ENCODE assay signal across 7 cellular contexts in genomic region chr17:43369986-43370385, GRCh38. TPM values are rescaled to one million over a fixed set of nuclear protein-coding genes. Genes with fewer than 3 reads are reported as not detected.
DNase-seq lines count a peak whose midpoint lies in the region; ATAC-seq and TF ChIP-seq lines count a peak whose summit lies in the region.

No MANE protein-coding gene starts in this region.

- H3K23ac ChIP-seq in IMR-90 (ENCODE audit: low read depth, low read length) = peak overlapping the region; percentile 31; the same call in 1 of the 2 replicates

- peak overlapping the region; percentile 23 for H2BK5ac ChIP-seq in IMR-90 (ENCODE audit: low read depth, low read length, poor library complexity, severe bottlenecking)

- POLR2A ChIA-PET in IMR-90 (lab: Charles Lee; ENCODE audit: unreplicated experiment) = no interaction called here
- POLR2A ChIA-PET in HEK293T (lab: Yijun Ruan, JAX) = interaction anchor here (1.1 to 5.7 kb wide), 8 partner anchors 9 to 200 kb away, joined by 3 to 244 read pairs (median 86); partner anchors contain the start of genes ARL4D and DHX8

- no peak overlapping the region for H2BK20ac ChIP-seq in IMR-90 (ENCODE audit: low read depth, low read length)

- H3K9me3 Mint-ChIP-seq in activated T-helper 2 cell treated with anti-CD3 and anti-CD28 coated beads, Interferon-gamma antibody, Interleukin-2, Interleukin-4, amounts not matched to agents 10 μg/mL and 5 μg/mL and 100 μg/mL, durations not matched to agents 14 hours and 24 hours and 36 hours = no peaks in the 10 kb centered on the region

- H3K4me3 ChIP-seq in IMR-90 (ENCODE audit: insufficient read depth, low read depth, low read length) (no peak overlapping the region), left lung (peak overlapping the region in 1 of 2 donors; percentile 53), stomach (peak overlapping the region in 1 of 4 donors; percentile 44)

- ATAC-seq in IMR-90 (ENCODE audit: low read depth) = no peak
- no peak for ATAC-seq in left lung

- H3K4me3 Mint-ChIP-seq in activated T-helper 2 cell treated with anti-CD3 and anti-CD28 coated beads, Interferon-gamma antibody, Interleukin-2, Interleukin-4, amounts not matched to agents 10 μg/mL and 5 μg/mL and 100 μg/mL, durations not matched to agents 14 hours and 24 hours and 36 hours (ENCODE audit: low read depth) = peak overlapping the region; percentile 86

- H3K27me3 Mint-ChIP-seq in activated T-helper 2 cell treated with anti-CD3 and anti-CD28 coated beads, Interferon-gamma antibody, Interleukin-2, Interleukin-4, amounts not matched to agents 10 μg/mL and 5 μg/mL and 100 μg/mL, durations not matched to agents 14 hours and 24 hours and 36 hours (ENCODE audit: low read depth) = no peaks in the 10 kb centered on the region

- H2BK15ac ChIP-seq in IMR-90 (ENCODE audit: low read depth, low read length) = no peak overlapping the region

- no peak overlapping the region for H3K27ac ChIP-seq in IMR-90 (ENCODE audit: insufficient read depth, low read length)
- H3K27ac ChIP-seq in left lung = peak overlapping the region; percentile 100
- H3K27ac ChIP-seq in stomach = peak overlapping the region in 4 of 5 donors; percentile 99

- peak overlapping the region; percentile 34; the same call in 1 of the 2 replicates for H3K14ac ChIP-seq in IMR-90 (replicated peaks; ENCODE audit: low read depth, low read length)

- BruUV-seq in IMR-90 (replicated peaks; lab: Mats Ljungman, UMichigan) = no TSS peak

- no peaks in the 10 kb centered on the region; the same call in 1 of the 2 replicates for H3K9me1 ChIP-seq in IMR-90 (ENCODE audit: insufficient read depth, low read length)

- peak overlapping the region; percentile 54; the same call in 1 of the 2 replicates for H3K9ac ChIP-seq in IMR-90 (ENCODE audit: low read depth, low read length)

- peak overlapping the region; percentile 6; the same call in 1 of the 2 replicates for H3K18ac ChIP-seq in IMR-90 (ENCODE audit: low read depth, low read length)

- 93% methylated on average over 2 of the region's 5 CpGs; no CpG with 5 or more reads in 1 of the 2 experiments for WGBS in IMR-90 (ENCODE audit: extremely low coverage in 2 of 2, insufficient read length in 1 of 2), 2 experiments
- WGBS in stomach, 5 donors = 85 to 96% (median 89%) methylated on average over 5 of the region's 5 CpGs

- H3K4ac ChIP-seq in IMR-90 (ENCODE audit: low read depth, low read length) = peak overlapping the region; percentile 87; the same call in 1 of the 2 replicates

- dilution Hi-C loops in IMR-90 (cut with HindIII; ENCODE audit: low sequenced_read_pairs, unreplicated experiment) = no loop called here

- no peak for TF ChIP-seq RAD21 in IMR-90 (IDR thresholded peaks at IDR 0.05; ENCODE audit: low read length)

- CTCF ChIA-PET in IMR-90 (lab: Yijun Ruan, JAX) = interaction anchor here (3.5 kb wide), 1 partner anchor 114 kb away, joined by 14 read pairs; the partner anchor contains the start of gene DHX8
- CTCF ChIA-PET in HEK293T (lab: Yijun Ruan, JAX) = no interaction called here

- 0 out of 2 replicates have a peak overlapping the region, but pooled peaks have one; percentile 29 for H2AK5ac ChIP-seq in IMR-90 (ENCODE audit: low read depth, low read length)

- no peak for DNase-seq in IMR-90
- DNase-seq in activated T-helper 2 cell treated with anti-CD3 and anti-CD28 coated beads, Interferon-gamma antibody, Interleukin-2, Interleukin-4, amounts not matched to agents 10 μg/mL and 5 μg/mL and 100 μg/mL, durations not matched to agents 14 hours and 24 hours and 36 hours (ENCODE audit: low spot score) = no peak
- no peak for DNase-seq in left lung
- DNase-seq in stomach = no peak
- DNase-seq in SK-N-DZ (ENCODE audit: low spot score) = no peak
- DNase-seq in HEK293T (ENCODE audit: extremely low spot score) = no peak
- DNase-seq in AG08396 (ENCODE audit: low spot score) = no peak

- H3K9me3 ChIP-seq in IMR-90 (ENCODE audit: control insufficient read depth, insufficient read depth, low read length) = no peaks in the 10 kb centered on the region
- no peaks in the 10 kb centered on the region for H3K9me3 ChIP-seq in left lung
- H3K9me3 ChIP-seq in stomach = no peaks in the 10 kb centered on the region

- H3K36me3 ChIP-seq in IMR-90 (ENCODE audit: control insufficient read depth, insufficient read depth, low read length) = no peaks in the 10 kb centered on the region
- H3K36me3 ChIP-seq in left lung = no peaks in the 10 kb centered on the region
- H3K36me3 ChIP-seq in stomach = no peaks in the 10 kb centered on the region

- no peaks in the 10 kb centered on the region for H3K27me3 ChIP-seq in IMR-90 (ENCODE audit: control insufficient read depth, insufficient read depth, low read length)
- H3K27me3 ChIP-seq in left lung = no peaks in the 10 kb centered on the region
- no peaks in the 10 kb centered on the region for H3K27me3 ChIP-seq in stomach

- peak overlapping the region; percentile 76; the same call in 1 of the 2 replicates for H4K5ac ChIP-seq in IMR-90 (ENCODE audit: low read depth, low read length)

- peak overlapping the region; percentile 21 to 99 for H4K8ac ChIP-seq in IMR-90 (ENCODE audit: low read depth in 2 of 2, low read length in 2 of 2)

- no peaks in the 10 kb centered on the region for H3K36me3 Mint-ChIP-seq in activated T-helper 2 cell treated with anti-CD3 and anti-CD28 coated beads, Interferon-gamma antibody, Interleukin-2, Interleukin-4, amounts not matched to agents 10 μg/mL and 5 μg/mL and 100 μg/mL, durations not matched to agents 14 hours and 24 hours and 36 hours (ENCODE audit: low read depth)

- peak overlapping the region; percentile 100 for H3K27ac Mint-ChIP-seq in activated T-helper 2 cell treated with anti-CD3 and anti-CD28 coated beads, Interferon-gamma antibody, Interleukin-2, Interleukin-4, amounts not matched to agents 10 μg/mL and 5 μg/mL and 100 μg/mL, durations not matched to agents 14 hours and 24 hours and 36 hours

- in situ Hi-C loops in IMR-90 (cut with MboI; ENCODE audit: low sequenced_read_pairs) = loop anchor here (25.0 kb wide), 1 partner anchor 383 kb away; the partner anchor contains the start of genes PTGES3L, RPL27 and RUNDC1

- H4K20me1 ChIP-seq in IMR-90 (ENCODE audit: insufficient read depth, low read length) = no peaks in the 10 kb centered on the region

- no peak overlapping the region for H3K56ac ChIP-seq in IMR-90 (ENCODE audit: extremely low read depth, insufficient read depth, low read length)

- TF ChIP-seq POLR2A in IMR-90 (IDR thresholded peaks at IDR 0.05; ENCODE audit: low read depth, low read length) = no peak
- no peak for TF ChIP-seq POLR2A in stomach (IDR thresholded peaks at IDR 0.05)

- peaks cover 49% of the 10 kb centered on the region for H3K4me1 Mint-ChIP-seq in activated T-helper 2 cell treated with anti-CD3 and anti-CD28 coated beads, Interferon-gamma antibody, Interleukin-2, Interleukin-4, amounts not matched to agents 10 μg/mL and 5 μg/mL and 100 μg/mL, durations not matched to agents 14 hours and 24 hours and 36 hours (ENCODE audit: low read depth)

- TF ChIP-seq CTCF in IMR-90 (conservative IDR thresholded peaks at IDR 0.05; ENCODE audit: low read depth, low read length) (no peak), left lung (IDR thresholded peaks at IDR 0.05) (no peak), stomach (IDR thresholded peaks at IDR 0.05) (no peak)

- no peak overlapping the region for H2AK9ac ChIP-seq in IMR-90 (replicated peaks; ENCODE audit: low read depth, low read length, poor library complexity)

- no peak overlapping the region for H4K91ac ChIP-seq in IMR-90 (ENCODE audit: insufficient read depth, low read depth, low read length)

- H2AFZ ChIP-seq in IMR-90 (replicated peaks; ENCODE audit: low read length, poor library complexity) = no peak overlapping the region

- H3K4me1 ChIP-seq in IMR-90 (ENCODE audit: control insufficient read depth, insufficient read depth, low read length) (peaks cover 14% of the 10 kb centered on the region), left lung (peaks cover 8 to 42% of the 10 kb centered on the region in 2 donors), stomach (peaks cover 14 to 42% (median 30%) of the 10 kb centered on the region in 4 donors)

- intact Hi-C loops in IMR-90 (cut with micrococcal nuclease) (no loop called here), left lung (cut with DNase I) (no loop called here), stomach (cut with DNase I; ENCODE audit: low total_unique reads) (no loop called here)
- intact Hi-C loops in activated T-helper 2 cell treated with anti-CD3 and anti-CD28 coated beads, Interferon-gamma antibody, Interleukin-2, Interleukin-4, amounts not matched to agents 10 μg/mL and 5 μg/mL and 100 μg/mL, durations not matched to agents 14 hours and 24 hours and 36 hours (cut with micrococcal nuclease) = loop anchor here (2.0 to 5.0 kb wide), 2 partner anchors 25 to 38 kb away; no protein-coding TSS in a partner anchor

- no peak overlapping the region for H3K4me2 ChIP-seq in IMR-90 (ENCODE audit: low read depth, low read length)

- H3K79me1 ChIP-seq in IMR-90 (ENCODE audit: low read depth in 1 of 2, low read length in 2 of 2) = peaks cover 0 to 3% of the 10 kb centered on the region in 2 experiments; a peak in 1 of 4 replicates

- H2BK120ac ChIP-seq in IMR-90 (ENCODE audit: low read depth, low read length) = no peak overlapping the region; the same call in 1 of the 2 replicates

- TF ChIP-seq EP300 in stomach (IDR thresholded peaks at IDR 0.05) = no peak

TF ChIP-seq in IMR-90, 13 proteins besides CTCF, POLR2A, EP300 and RAD21:
- TF ChIP-seq SMC3 (IDR thresholded peaks at IDR 0.05; ENCODE audit: low read depth, low read length) (no peak), FOS (IDR thresholded peaks at IDR 0.05; ENCODE audit: low read depth, low read length) (no peak)

TF ChIP-seq in HEK293T, 16 proteins besides CTCF, POLR2A, EP300 and RAD21 (continues in another document):
- TF ChIP-seq FOXK2 (IDR thresholded peaks at IDR 0.05) (no peak), LEF1 (IDR thresholded peaks at IDR 0.05; ENCODE audit: borderline replicate concordance) (no peak), FOXM1 (IDR thresholded peaks at IDR 0.05; ENCODE audit: borderline replicate concordance) (no peak), CTBP1 (IDR thresholded peaks at IDR 0.05; ENCODE audit: borderline replicate concordance) (no peak), NFRKB (IDR thresholded peaks at IDR 0.05) (no peak), ZNF384 (IDR thresholded peaks at IDR 0.05) (no peak), ARNT (IDR thresholded peaks at IDR 0.05) (no peak)

RNA-seq across cellular contexts. Expression of gene ARL4D, which starts 28.8 kb away (rescaled TPM):
- total RNA-seq in IMR-90 (2012; rRNA removed) (12.5 and 12.8 TPM in 2 replicates), left lung (10 to 100 TPM in 1 of 2 donors, 1 to 10 TPM in 1; 9.9 to 13.0 TPM), stomach (10 to 100 TPM in 2 of 5 donors, 1 to 10 TPM in 2, not detected in 1; 2.3 to 12.1 (median 10.5) TPM)
- polyA plus RNA-seq in IMR-90 (2012; rRNA removed) (25.5 and 30.7 TPM in 2 replicates), stomach (10 to 100 TPM in 1 of 3 donors, 1 to 10 TPM in 2; 4.9 to 60.7 (median 6.9) TPM)
- 25.6 and 28.6 TPM in 2 replicates for polyA plus RNA-seq in IMR-90 (2012; cell fraction: cytosol; rRNA removed)
- 8.6 and 16.0 TPM in 2 replicates for polyA plus RNA-seq in IMR-90 (2012; cell fraction: nucleus; rRNA removed; ENCODE audit: low replicate concordance)
- 4.0 and 4.9 TPM in 2 replicates for total RNA-seq in activated T-helper 2 cell treated with anti-CD3 and anti-CD28 coated beads, Interferon-gamma antibody, Interleukin-2, Interleukin-4, amounts not matched to agents 10 μg/mL and 5 μg/mL and 100 μg/mL, durations not matched to agents 14 hours and 24 hours and 36 hours
- 29.5 and 30.6 TPM in 2 replicates for polyA plus RNA-seq in SK-N-DZ (2014; cell fraction: cytosol; rRNA removed)
- 14.2 and 18.3 TPM in 2 replicates for polyA plus RNA-seq in SK-N-DZ (2014; cell fraction: nucleus; rRNA removed)
